In the genomic region with DNA sequence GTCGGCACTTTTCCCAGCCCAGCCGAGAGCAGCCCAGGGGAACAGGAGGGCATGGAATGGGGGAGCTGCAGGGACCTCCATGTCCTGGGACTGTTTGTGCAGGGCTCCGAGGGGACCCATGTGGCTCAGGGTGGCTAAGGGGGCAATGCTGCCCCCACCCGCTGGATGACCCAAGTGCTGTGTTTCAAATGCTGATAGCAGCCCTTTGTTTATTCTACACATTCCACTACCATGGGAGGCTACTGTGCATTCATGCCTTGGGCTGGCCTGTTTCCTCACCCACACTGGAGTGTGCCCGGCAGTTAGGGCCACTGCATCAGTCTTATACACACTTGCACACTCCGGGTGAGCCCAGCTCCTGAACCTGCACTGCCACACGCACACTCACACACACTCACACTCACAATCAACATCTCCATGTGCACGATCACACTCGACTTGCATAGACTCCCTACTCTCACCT, we compare ENCODE assay signal across 14 cellular contexts.
DNase-seq lines count a peak whose midpoint lies in the region; ATAC-seq, FAIRE-seq and TF ChIP-seq lines count a peak whose summit lies in the region.
"Had no signal": no experiment of that assay in that cellular context is flagged by ENCODE, and none has a peak within 500 bp of the region (broad histone marks: within the 10 kb centered on the region; RNA-seq: fewer than 3 reads in every experiment).

No MANE protein-coding gene starts in this region.

- peak overlapping the region; percentile 62 for H3K27ac Mint-ChIP-seq in chondrocyte (ENCODE audit: unreplicated experiment)

- no peaks in the 10 kb centered on the region for H3K36me3 ChIP-seq in upper lobe of left lung
- H3K36me3 ChIP-seq: esophagus muscularis mucosa, tibial artery had no signal

- H3K36me3 Mint-ChIP-seq in chondrocyte (ENCODE audit: low read depth): peaks cover under 1% of the 10 kb centered on the region

- peaks cover 3% of the 10 kb centered on the region for H3K9me3 Mint-ChIP-seq in chondrocyte (ENCODE audit: low read depth)

- DNase-seq in HTR-8/SVneo (ENCODE audit: insufficient read length, low spot score) (no peak), chondrocyte (ENCODE audit: low spot score) (no peak), medulla oblongata (ENCODE audit: extremely low spot score) (peak; percentile 5), upper lobe of left lung (peak in 1 of 2 donors; percentile 4), SIG-M5 (lab: John Stamatoyannopoulos, UW) (no peak), KG1 (lab: John Stamatoyannopoulos, UW) (no peak)
- DNase-seq: amniotic stem cell, cortex of kidney, GOT3, midbrain, tibial artery had no signal

- 22 to 24% methylated on average over 7 to 8 of the region's 9 CpGs for WGBS in upper lobe of left lung, 2 donors

- no peak for TF ChIP-seq CTCF in chondrocyte (IDR thresholded peaks at IDR 0.05)
- no peak for TF ChIP-seq CTCF in upper lobe of left lung (IDR thresholded peaks at IDR 0.05)

- H3K27ac ChIP-seq in upper lobe of left lung: no peak overlapping the region
- H3K27ac ChIP-seq: C4-2B had no signal

- peak; percentile 26 for FAIRE-seq in HTR-8/SVneo (lab: Jason Lieb, UNC)

- no peak for TF ChIP-seq EP300 in upper lobe of left lung (IDR thresholded peaks at IDR 0.05)

- H3K4me3 ChIP-seq in upper lobe of left lung: no peak overlapping the region
- H3K4me3 ChIP-seq: esophagus muscularis mucosa, tibial artery had no signal

- no peaks in the 10 kb centered on the region for H3K27me3 Mint-ChIP-seq in chondrocyte (ENCODE audit: low read depth)

- peaks cover 0 to under 1% (median 0%) of the 10 kb centered on the region in 4 donors for H3K27me3 ChIP-seq in upper lobe of left lung

- H3K4me3 Mint-ChIP-seq in chondrocyte (ENCODE audit: unreplicated experiment): peak overlapping the region; percentile 32

- peaks cover 46% of the 10 kb centered on the region for H3K4me1 Mint-ChIP-seq in chondrocyte (ENCODE audit: low read depth)

- no peak for TF ChIP-seq POLR2A in upper lobe of left lung (IDR thresholded peaks at IDR 0.05)

- H3K4me1 ChIP-seq in upper lobe of left lung: peaks cover 8 to 20% (median 17%) of the 10 kb centered on the region in 4 donors

- peak; percentile 3 to 23 for ATAC-seq in upper lobe of left lung (ENCODE audit: low FRiP score in 2 of 2)
- ATAC-seq in GM21423 (IDR thresholded peaks at IDR 0.05; ENCODE audit: unreplicated experiment): no peak

- H3K9me3 ChIP-seq in upper lobe of left lung: no peaks in the 10 kb centered on the region
- H3K9me3 ChIP-seq: tibial artery had no signal
